ENCODE assay signal across 23 cellular contexts in the genomic region with DNA sequence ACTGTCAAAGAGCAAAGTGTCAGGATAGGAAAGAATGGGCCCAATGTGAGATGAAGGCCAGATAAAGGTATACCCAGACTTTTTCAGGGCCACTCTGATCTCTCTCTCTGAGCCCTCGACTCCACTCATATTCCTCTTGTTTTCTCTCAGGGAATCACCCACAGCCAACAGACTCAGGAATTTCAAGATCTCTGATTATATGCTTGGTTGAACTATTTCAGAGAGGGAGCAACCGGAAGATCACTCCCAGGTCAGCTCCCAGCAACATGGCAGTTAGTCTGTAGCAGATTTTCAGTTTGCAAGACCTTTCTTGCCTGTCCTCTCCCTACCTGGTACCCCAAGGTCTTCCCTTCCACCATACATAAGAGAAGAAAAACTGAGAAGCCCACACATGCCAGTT.
"Had no signal": no experiment of that assay in that cellular context is flagged by ENCODE, and none has a peak within 500 bp of the region (broad histone marks: within the 10 kb centered on the region; RNA-seq: fewer than 3 reads in every experiment).

No MANE protein-coding gene starts in this region.

- DNase-seq: activated CD4-positive, alpha-beta T cell treated with anti-CD3 and anti-CD28 coated beads, Interleukin-2, amount 10 ng/mL, durations not matched to agents 7 days and 5 days; activated CD4-positive, CD25-positive, alpha-beta regulatory T cell; activated CD8-positive, alpha-beta memory T cell treated with anti-CD3 and anti-CD28 coated beads, Interleukin-2, amount 50 U/mL, for 4 hours; activated CD8-positive, alpha-beta T cell treated with anti-CD3 and anti-CD28 coated beads for 36 hours; activated T-cell treated with anti-CD3 and anti-CD28 coated beads, Interleukin-2, amount 50 U/mL, for 72 hours; aorta; caudate nucleus; Karpas-422; MM.1S; NCI-H1105; NCI-H1436; NCI-H1694 treated with DMSO at 0.1 percent for 48 hours; NCI-H2029 treated with DMSO at 0.1 percent for 48 hours; NCI-H345; NCI-H510A treated with DMSO at 0.1 percent for 48 hours; NCI-H69; NK-92 treated with Interleukin-12 subunit alpha and Interleukin-12 subunit beta, amount 100 ng/mL, for 24 hours; Peyer's patch; Right ventricle myocardium superior; SJCRH30; SK-N-SH; T-helper 1 cell had no signal

- H3K27ac Mint-ChIP-seq: activated CD4-positive, alpha-beta T cell treated with anti-CD3 and anti-CD28 coated beads, Interleukin-2, amount 10 ng/mL, durations not matched to agents 7 days and 5 days; activated CD8-positive, alpha-beta T cell treated with anti-CD3 and anti-CD28 coated beads for 36 hours; activated naive CD4-positive, alpha-beta T cell treated with anti-CD3 and anti-CD28 coated beads, Interleukin-2, amount 50 U/mL, for 24 hours; activated T-cell treated with anti-CD3 and anti-CD28 coated beads, Interleukin-2, amount 50 U/mL, for 72 hours had no signal

- H3K9me3 Mint-ChIP-seq: activated CD4-positive, alpha-beta T cell treated with anti-CD3 and anti-CD28 coated beads, Interleukin-2, amount 10 ng/mL, durations not matched to agents 7 days and 5 days; activated CD8-positive, alpha-beta T cell treated with anti-CD3 and anti-CD28 coated beads for 36 hours; activated naive CD4-positive, alpha-beta T cell treated with anti-CD3 and anti-CD28 coated beads, Interleukin-2, amount 50 U/mL, for 24 hours; activated T-cell treated with anti-CD3 and anti-CD28 coated beads, Interleukin-2, amount 50 U/mL, for 72 hours had no signal

- H3K4me3 Mint-ChIP-seq: activated CD4-positive, alpha-beta T cell treated with anti-CD3 and anti-CD28 coated beads, Interleukin-2, amount 10 ng/mL, durations not matched to agents 7 days and 5 days; activated CD8-positive, alpha-beta T cell treated with anti-CD3 and anti-CD28 coated beads for 36 hours; activated naive CD4-positive, alpha-beta T cell treated with anti-CD3 and anti-CD28 coated beads, Interleukin-2, amount 50 U/mL, for 24 hours; activated T-cell treated with anti-CD3 and anti-CD28 coated beads, Interleukin-2, amount 50 U/mL, for 72 hours had no signal

- H3K4me1 Mint-ChIP-seq: activated CD4-positive, alpha-beta T cell treated with anti-CD3 and anti-CD28 coated beads, Interleukin-2, amount 10 ng/mL, durations not matched to agents 7 days and 5 days; activated naive CD4-positive, alpha-beta T cell treated with anti-CD3 and anti-CD28 coated beads, Interleukin-2, amount 50 U/mL, for 24 hours had no signal

- H3K27me3 Mint-ChIP-seq: activated CD4-positive, alpha-beta T cell treated with anti-CD3 and anti-CD28 coated beads, Interleukin-2, amount 10 ng/mL, durations not matched to agents 7 days and 5 days; activated CD8-positive, alpha-beta T cell treated with anti-CD3 and anti-CD28 coated beads for 36 hours; activated naive CD4-positive, alpha-beta T cell treated with anti-CD3 and anti-CD28 coated beads, Interleukin-2, amount 50 U/mL, for 24 hours had no signal

- ATAC-seq: activated CD8-positive, alpha-beta T cell treated with anti-CD3 and anti-CD28 coated beads for 36 hours; activated T-cell treated with anti-CD3 and anti-CD28 coated beads, Interleukin-2, amount 50 U/mL, for 72 hours had no signal
